Comparison of ENCODE assay signal across 1 cellular context in genomic region chr15:45705510-45706473, GRCh38.
TF ChIP-seq lines count a peak whose summit lies in the region.

No MANE protein-coding gene starts in this region.

TF ChIP-seq in HepG2, 621 proteins besides CTCF, POLR2A, EP300 and RAD21 (continued from another document):
- TF ChIP-seq CENPBD1 (CRISPR knock-in tag; IDR thresholded peaks at IDR 0.05; ENCODE audit: borderline replicate concordance, low read depth), result no peak
- TF ChIP-seq ATF3 (CRISPR knock-in tag; IDR thresholded peaks at IDR 0.05), result no peak
- no peak for TF ChIP-seq HOXA9 (CRISPR knock-in tag; IDR thresholded peaks at IDR 0.05; ENCODE audit: borderline replicate concordance)
- TF ChIP-seq HNRNPH1 (optimal IDR thresholded peaks at IDR 0.05; ENCODE audit: low read depth, low read length), result no peak
- TF ChIP-seq ZNF274 (CRISPR knock-in tag; IDR thresholded peaks at IDR 0.05), result no peak
- no peak for TF ChIP-seq ATF7-NPFF (CRISPR knock-in tag; IDR thresholded peaks at IDR 0.05; ENCODE audit: low read depth)
- no peak for TF ChIP-seq ZNF614 (CRISPR knock-in tag; IDR thresholded peaks at IDR 0.05; ENCODE audit: borderline replicate concordance)
- TF ChIP-seq PCBP1 (IDR thresholded peaks at IDR 0.05; ENCODE audit: borderline replicate concordance, low read depth, low read length), result no peak
- TF ChIP-seq SRSF9 (IDR thresholded peaks at IDR 0.05; ENCODE audit: borderline replicate concordance, insufficient read depth, low read depth, low read length, poor library complexity, severe bottlenecking), result no peak
- TF ChIP-seq HDAC6 (IDR thresholded peaks at IDR 0.05; ENCODE audit: low read depth, low read length), result no peak
- TF ChIP-seq GATAD1 (CRISPR knock-in tag; IDR thresholded peaks at IDR 0.05), result no peak
- no peak for TF ChIP-seq TFAP4 (IDR thresholded peaks at IDR 0.05; ENCODE audit: borderline replicate concordance, low read depth)
- TF ChIP-seq MAX (IDR thresholded peaks at IDR 0.05), result peak; percentile 53; the same call in 1 of the 2 replicates
- TF ChIP-seq ZNF737 (CRISPR knock-in tag; IDR thresholded peaks at IDR 0.05; ENCODE audit: borderline replicate concordance), result no peak
- no peak for TF ChIP-seq ZNF687 (CRISPR knock-in tag; IDR thresholded peaks at IDR 0.05)
- no peak for TF ChIP-seq MAFG (CRISPR knock-in tag; IDR thresholded peaks at IDR 0.05)
